In genomic region chr6:20212392-20213111, GRCh38 we compare ENCODE assay signal across 8 cellular contexts. TPM values are rescaled to one million over a fixed set of nuclear protein-coding genes. Genes with fewer than 3 reads are reported as not detected.
DNase-seq lines count a peak whose midpoint lies in the region; ATAC-seq and TF ChIP-seq lines count a peak whose summit lies in the region.

TSS of gene MBOAT1 (minus strand) at chr6:20212469. CDS start at chr6:20212234, 235 bp downstream.

- DNase-seq in CD4-positive, alpha-beta memory T cell, result peak; percentile 60 to 76 (median 66)
- DNase-seq in NCI-H82 (lab: John Stamatoyannopoulos, UW), result peak; percentile 89
- peak; percentile 74 to 84 for DNase-seq in mesothelial cell of epicardium (ENCODE audit: low spot score in 2 of 2, unreplicated experiment in 2 of 2)
- peak; percentile 12 to 27 for DNase-seq in stimulated activated CD8-positive, alpha-beta memory T cell treated with anti-CD3 and anti-CD28 coated beads, Interleukin-15, amount 100 ng/mL, for 4 hours (ENCODE audit: low read depth in 2 of 2)

- intact Hi-C loops in CD4-positive, alpha-beta memory T cell (cut with micrococcal nuclease), result loop anchor here (1.0 to 5.0 kb wide), 5 partner anchors 35 to 316 kb away; no protein-coding TSS in a partner anchor

- no peak for TF ChIP-seq CTCF in mesothelial cell of epicardium (IDR thresholded peaks at IDR 0.05; ENCODE audit: unreplicated experiment)

- H3K4me1 ChIP-seq in CD4-positive, alpha-beta memory T cell (ENCODE audit: insufficient read depth, low read length), result peaks cover 44% of the 10 kb centered on the region
- H3K4me1 ChIP-seq in endocrine pancreas (ENCODE audit: control insufficient read depth, insufficient read depth, low read length), result no peaks in the 10 kb centered on the region

- peak within 1 kb of the TSS; percentile 93 to 96 (median 96) for H3K27ac Mint-ChIP-seq in CD4-positive, alpha-beta memory T cell
- H3K27ac Mint-ChIP-seq in mesothelial cell of epicardium, result peak within 1 kb of the TSS; percentile 98

- no peaks in the 10 kb centered on the region for H3K9me3 Mint-ChIP-seq in CD4-positive, alpha-beta memory T cell
- H3K9me3 Mint-ChIP-seq in mesothelial cell of epicardium, result no peaks in the 10 kb centered on the region

- H3K4me1 Mint-ChIP-seq in CD4-positive, alpha-beta memory T cell, result peaks cover 30 to 60% (median 37%) of the 10 kb centered on the region in 4 donors
- H3K4me1 Mint-ChIP-seq in mesothelial cell of epicardium, result peaks cover 58% of the 10 kb centered on the region

- POLR2A ChIA-PET in CD4-positive, alpha-beta memory T cell (lab: Charles Lee; ENCODE audit: partially characterized antibody), result interaction anchor here (0.6 to 3.4 kb wide), 18 partner anchors 10 to 322 kb away, joined by 3 to 28 read pairs (median 4); partner anchors contain the start of genes CDKAL1 and E2F3
- POLR2A ChIA-PET in activated CD8-positive, alpha-beta memory T cell treated with anti-CD3 and anti-CD28 coated beads for 36 hours (lab: Charles Lee), result interaction anchor here (0.5 to 0.6 kb wide), 4 partner anchors 10 to 579 kb away, joined by 3 to 8 read pairs (median 5); no protein-coding TSS in a partner anchor

- peak within 1 kb of the TSS; percentile 56 for H3K27ac ChIP-seq in CD4-positive, alpha-beta memory T cell (ENCODE audit: low read depth, low read length)

- no peaks in the 10 kb centered on the region for H3K27me3 ChIP-seq in CD4-positive, alpha-beta memory T cell (ENCODE audit: insufficient read depth, low read length)
- H3K27me3 ChIP-seq in endocrine pancreas (ENCODE audit: control insufficient read depth, insufficient read depth, low read length), result no peaks in the 10 kb centered on the region

- H3K9me3 ChIP-seq in CD4-positive, alpha-beta memory T cell (ENCODE audit: control insufficient read depth in 1 of 2, low read length in 2 of 2), result no peaks in the 10 kb centered on the region
- no peaks in the 10 kb centered on the region for H3K9me3 ChIP-seq in endocrine pancreas (ENCODE audit: control insufficient read depth, low read length)

- peaks cover 0 to 6% of the 10 kb centered on the region in 2 donors for H3K36me3 Mint-ChIP-seq in CD4-positive, alpha-beta memory T cell
- no peaks in the 10 kb centered on the region for H3K36me3 Mint-ChIP-seq in mesothelial cell of epicardium

- ATAC-seq in GM19397 (IDR thresholded peaks at IDR 0.05; ENCODE audit: unreplicated experiment) (peak; percentile 87), HG03558 (IDR thresholded peaks at IDR 0.05; ENCODE audit: extremely low read depth, unreplicated experiment) (peak; percentile 69)

- no peak within 1 kb of the TSS for H3K9ac ChIP-seq in endocrine pancreas (ENCODE audit: control insufficient read depth, insufficient read depth, low read length)

- CTCF ChIA-PET in CD4-positive, alpha-beta memory T cell (lab: Charles Lee; ENCODE audit: partially characterized antibody), result interaction anchor here (0.6 to 2.1 kb wide), 11 partner anchors 10 to 317 kb away, joined by 3 to 15 read pairs (median 4); no protein-coding TSS in a partner anchor
- CTCF ChIA-PET in activated CD8-positive, alpha-beta memory T cell treated with anti-CD3 and anti-CD28 coated beads for 36 hours (lab: Charles Lee), result interaction anchor here (1.5 kb wide), 1 partner anchor 12 kb away, joined by 3 read pairs; no protein-coding TSS in a partner anchor

- no peaks in the 10 kb centered on the region for H3K36me3 ChIP-seq in CD4-positive, alpha-beta memory T cell (ENCODE audit: insufficient read depth, low read length)
- no peaks in the 10 kb centered on the region for H3K36me3 ChIP-seq in endocrine pancreas (ENCODE audit: control insufficient read depth, insufficient read depth, low read length)

- peak within 1 kb of the TSS; percentile 59 to 89 for H3K4me3 ChIP-seq in CD4-positive, alpha-beta memory T cell (ENCODE audit: low read length in 2 of 2)
- peak within 1 kb of the TSS; percentile 31 for H3K4me3 ChIP-seq in endocrine pancreas (ENCODE audit: control insufficient read depth, insufficient read depth, low read length)

- no peaks in the 10 kb centered on the region for H3K27me3 Mint-ChIP-seq in CD4-positive, alpha-beta memory T cell
- H3K27me3 Mint-ChIP-seq in mesothelial cell of epicardium (ENCODE audit: low read depth), result no peaks in the 10 kb centered on the region

- peak within 1 kb of the TSS; percentile 97 to 99 (median 98) for H3K4me3 Mint-ChIP-seq in CD4-positive, alpha-beta memory T cell
- H3K4me3 Mint-ChIP-seq in mesothelial cell of epicardium, result peak within 1 kb of the TSS; percentile 85

RNA-seq across cellular contexts. Expression of gene MBOAT1, which starts in this region (rescaled TPM):
- 10 to 100 TPM; 21.3 to 24.6 TPM for total RNA-seq in CD4-positive, alpha-beta memory T cell
- 1 to 10 TPM in 1 of 2 donors, under 1 TPM in 1; 0.49 to 3.8 TPM for polyA plus RNA-seq in CD4-positive, alpha-beta memory T cell
- total RNA-seq in activated CD8-positive, alpha-beta memory T cell treated with anti-CD3 and anti-CD28 coated beads for 36 hours, result 10 to 100 TPM; 10.8 to 11.6 TPM
- 23.5 to 24.6 TPM (median 24.5 TPM) in 3 replicates for total RNA-seq in mesothelial cell of epicardium

Comparison
In these comparisons a context has a peak if more than half of its experiments do, and no peak if none do; other contexts are left out.
1. Peak in every context shown above with its lines: DNase-seq, ATAC-seq, H3K4me3 ChIP-seq and H3K27ac ChIP-seq.
2. DNase-seq: peak in every context shown above with its lines; median percentile 89 in NCI-H82; 79 in mesothelial cell of epicardium; 66 in CD4-positive, alpha-beta memory T cell; 20 in stimulated activated CD8-positive, alpha-beta memory T cell treated with anti-CD3 and anti-CD28 coated beads, Interleukin-15, amount 100 ng/mL, for 4 hours.